ENCODE assay signal across 3 cellular contexts in the genomic region with DNA sequence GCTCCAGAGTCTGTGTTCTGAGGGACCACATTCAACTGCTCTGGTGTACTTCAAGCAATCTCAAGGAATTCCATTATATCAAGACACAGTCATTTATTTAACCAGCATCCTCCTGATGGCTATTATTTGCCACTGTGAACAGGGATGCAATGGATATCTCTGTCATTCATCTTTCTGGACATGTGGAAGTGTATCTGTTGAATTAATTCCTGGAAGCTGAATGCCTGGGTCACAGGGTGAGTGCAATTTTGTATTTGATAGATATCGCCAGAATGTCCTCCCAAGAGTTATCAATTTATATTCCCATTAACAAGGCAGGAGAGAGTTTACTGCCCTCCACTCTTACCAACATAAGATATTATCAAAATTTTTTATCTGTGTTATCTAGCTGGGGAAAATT.
TF ChIP-seq lines count a peak whose summit lies in the region.

No MANE protein-coding gene starts in this region.

TF ChIP-seq in SK-N-SH, 30 proteins besides CTCF, POLR2A, EP300 and RAD21:
- no peak for TF ChIP-seq POLR2AphosphoS5 (IDR thresholded peaks at IDR 0.05; ENCODE audit: low read depth, low read length)
- no peak for TF ChIP-seq TCF12 (IDR thresholded peaks at IDR 0.05)
- TF ChIP-seq SMC3 (IDR thresholded peaks at IDR 0.05; ENCODE audit: low read depth, low read length) = no peak
- peak; percentile 92; the same call in 1 of the 2 replicates for TF ChIP-seq RCOR1 (IDR thresholded peaks at IDR 0.05; ENCODE audit: low read length)
- peak; percentile 52; the same call in 1 of the 2 replicates for TF ChIP-seq MXI1 (IDR thresholded peaks at IDR 0.05; ENCODE audit: low read depth, low read length)
- peak; percentile 81 for TF ChIP-seq GATA2 (CRISPR knock-in tag; IDR thresholded peaks at IDR 0.05)
- TF ChIP-seq FOXJ3 (CRISPR knock-in tag; IDR thresholded peaks at IDR 0.05) = 0 out of 2 replicates have a peak, but pooled peaks have one; percentile 26

TF ChIP-seq in SK-N-SH treated with all-trans-retinoic acid at 6 μM for 48 hours, 23 proteins besides CTCF, POLR2A, EP300 and RAD21:
- TF ChIP-seq PPARA (CRISPR knock-in tag; IDR thresholded peaks at IDR 0.05; ENCODE audit: borderline replicate concordance) (no peak), ZNF565 (CRISPR knock-in tag; conservative IDR thresholded peaks at IDR 0.05; ENCODE audit: low read depth) (no peak), TCF4 (CRISPR knock-in tag; IDR thresholded peaks at IDR 0.05; ENCODE audit: borderline replicate concordance) (peak; percentile 47; the same call in 1 of the 2 replicates), ZNF70 (CRISPR knock-in tag; IDR thresholded peaks at IDR 0.05) (0 out of 2 replicates have a peak, but pooled peaks have one; percentile 6)
- TF ChIP-seq, protein P1, sequence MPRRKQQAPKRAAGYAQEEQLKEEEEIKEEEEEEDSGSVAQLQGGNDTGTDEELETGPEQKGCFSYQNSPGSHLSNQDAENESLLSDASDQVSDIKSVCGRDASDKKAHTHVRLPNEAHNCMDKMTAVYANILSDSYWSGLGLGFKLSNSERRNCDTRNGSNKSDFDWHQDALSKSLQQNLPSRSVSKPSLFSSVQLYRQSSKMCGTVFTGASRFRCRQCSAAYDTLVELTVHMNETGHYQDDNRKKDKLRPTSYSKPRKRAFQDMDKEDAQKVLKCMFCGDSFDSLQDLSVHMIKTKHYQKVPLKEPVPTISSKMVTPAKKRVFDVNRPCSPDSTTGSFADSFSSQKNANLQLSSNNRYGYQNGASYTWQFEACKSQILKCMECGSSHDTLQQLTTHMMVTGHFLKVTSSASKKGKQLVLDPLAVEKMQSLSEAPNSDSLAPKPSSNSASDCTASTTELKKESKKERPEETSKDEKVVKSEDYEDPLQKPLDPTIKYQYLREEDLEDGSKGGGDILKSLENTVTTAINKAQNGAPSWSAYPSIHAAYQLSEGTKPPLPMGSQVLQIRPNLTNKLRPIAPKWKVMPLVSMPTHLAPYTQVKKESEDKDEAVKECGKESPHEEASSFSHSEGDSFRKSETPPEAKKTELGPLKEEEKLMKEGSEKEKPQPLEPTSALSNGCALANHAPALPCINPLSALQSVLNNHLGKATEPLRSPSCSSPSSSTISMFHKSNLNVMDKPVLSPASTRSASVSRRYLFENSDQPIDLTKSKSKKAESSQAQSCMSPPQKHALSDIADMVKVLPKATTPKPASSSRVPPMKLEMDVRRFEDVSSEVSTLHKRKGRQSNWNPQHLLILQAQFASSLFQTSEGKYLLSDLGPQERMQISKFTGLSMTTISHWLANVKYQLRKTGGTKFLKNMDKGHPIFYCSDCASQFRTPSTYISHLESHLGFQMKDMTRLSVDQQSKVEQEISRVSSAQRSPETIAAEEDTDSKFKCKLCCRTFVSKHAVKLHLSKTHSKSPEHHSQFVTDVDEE (CRISPR knock-in tag; IDR thresholded peaks at IDR 0.05) = no peak

TF ChIP-seq in WTC11, 78 proteins besides CTCF, POLR2A, EP300 and RAD21:
- TF ChIP-seq, protein P2, sequence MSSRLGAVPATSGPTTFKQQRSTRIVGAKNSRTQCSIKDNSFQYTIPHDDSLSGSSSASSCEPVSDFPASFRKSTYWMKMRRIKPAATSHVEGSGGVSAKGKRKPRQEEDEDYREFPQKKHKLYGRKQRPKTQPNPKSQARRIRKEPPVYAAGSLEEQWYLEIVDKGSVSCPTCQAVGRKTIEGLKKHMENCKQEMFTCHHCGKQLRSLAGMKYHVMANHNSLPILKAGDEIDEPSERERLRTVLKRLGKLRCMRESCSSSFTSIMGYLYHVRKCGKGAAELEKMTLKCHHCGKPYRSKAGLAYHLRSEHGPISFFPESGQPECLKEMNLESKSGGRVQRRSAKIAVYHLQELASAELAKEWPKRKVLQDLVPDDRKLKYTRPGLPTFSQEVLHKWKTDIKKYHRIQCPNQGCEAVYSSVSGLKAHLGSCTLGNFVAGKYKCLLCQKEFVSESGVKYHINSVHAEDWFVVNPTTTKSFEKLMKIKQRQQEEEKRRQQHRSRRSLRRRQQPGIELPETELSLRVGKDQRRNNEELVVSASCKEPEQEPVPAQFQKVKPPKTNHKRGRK (CRISPR knock-in tag; IDR thresholded peaks at IDR 0.05; ENCODE audit: borderline replicate concordance) = no peak
- TF ChIP-seq HMGA2 (CRISPR knock-in tag; IDR thresholded peaks at IDR 0.05) (no peak), CREB1 (CRISPR knock-in tag; IDR thresholded peaks at IDR 0.05) (no peak), ZNF317 (CRISPR knock-in tag; IDR thresholded peaks at IDR 0.05; ENCODE audit: borderline replicate concordance, low read depth) (no peak)
